Comparison of ENCODE assay signal across 24 cellular contexts in the genomic region with DNA sequence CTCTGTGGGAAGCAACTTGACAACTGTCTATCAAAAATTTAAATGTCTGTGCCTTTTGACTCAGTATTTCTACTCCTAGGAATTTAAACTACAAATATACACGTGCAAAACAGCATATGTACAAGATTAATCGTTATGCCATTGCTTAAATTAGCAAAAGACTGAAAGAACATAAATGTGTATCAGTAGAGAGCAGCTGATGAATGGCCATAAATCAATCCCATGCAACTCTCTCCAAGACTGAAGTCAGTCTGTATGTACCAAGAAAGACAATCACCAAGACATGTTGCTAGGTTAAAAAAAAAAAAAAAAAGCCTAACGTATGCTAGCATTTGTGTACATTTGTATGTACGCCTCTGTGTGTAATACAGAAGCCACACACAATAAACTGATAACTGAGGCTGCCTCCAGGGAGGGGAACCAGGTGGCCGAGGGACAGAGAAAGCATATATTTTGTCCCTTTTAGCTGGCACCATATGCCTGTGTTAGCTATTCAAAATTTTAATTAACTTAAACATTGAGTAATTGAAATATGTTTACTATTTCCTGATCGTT.
DNase-seq lines count a peak whose midpoint lies in the region; ATAC-seq, FAIRE-seq and TF ChIP-seq lines count a peak whose summit lies in the region.
"Had no signal": no experiment of that assay in that cellular context is flagged by ENCODE, and none has a peak within 500 bp of the region (broad histone marks: within the 10 kb centered on the region; RNA-seq: fewer than 3 reads in every experiment).

No MANE protein-coding gene starts in this region.

- POLR2A ChIA-PET in activated B cell treated with CpG ODN at 0.5 μM for 24 hours (lab: Charles Lee): interaction anchor here (0.6 to 1.6 kb wide), 8 partner anchors 12 to 132 kb away, joined by 3 to 8 read pairs (median 4); no protein-coding TSS in a partner anchor
- POLR2A ChIA-PET in PC-3 (lab: Charles Lee; ENCODE audit: unreplicated experiment): no interaction called here

- no peak overlapping the region for H3K18ac ChIP-seq in trophoblast cell (ENCODE audit: low read length)

- H3K23ac ChIP-seq in trophoblast cell (ENCODE audit: low read length): no peak overlapping the region

- FAIRE-seq in GM19239 (lab: Jason Lieb, UNC): peak; percentile 49
- FAIRE-seq: TTC549 had no signal

- H3K79me1 ChIP-seq in trophoblast cell (ENCODE audit: low read length): no peaks in the 10 kb centered on the region

- no peak overlapping the region for H2BK5ac ChIP-seq in trophoblast cell (ENCODE audit: low read depth, low read length, poor library complexity)

- H3K4me3 ChIP-seq in trophoblast cell (ENCODE audit: low read depth, low read length): no peak overlapping the region
- no peak overlapping the region for H3K4me3 ChIP-seq in BE2C (ENCODE audit: low read depth, low read length)
- H3K4me3 ChIP-seq in PC-3 (ENCODE audit: low read length): no peak overlapping the region
- H3K4me3 ChIP-seq: esophagus muscularis mucosa, lower lobe of right lung, right atrium auricular region, SJCRH30, upper lobe of right lung had no signal

- H4K91ac ChIP-seq in trophoblast cell (ENCODE audit: low read depth, low read length): no peak overlapping the region

- H3K27ac Mint-ChIP-seq in activated CD8-positive, alpha-beta memory T cell treated with anti-CD3 and anti-CD28 coated beads, Interleukin-2, amount 10 ng/mL, durations not matched to agents 7 days and 5 days: peak overlapping the region; percentile 79
- peak overlapping the region; percentile 61 for H3K27ac Mint-ChIP-seq in activated B cell treated with CpG ODN at 0.5 μM for 24 hours
- H3K27ac Mint-ChIP-seq: activated T-helper 1 cell treated with anti-CD3 and anti-CD28 coated beads, Interleukin-12 subunit alpha, Interleukin-12 subunit beta, Interleukin-2, Interleukin-4 antibody, amounts not matched to agents 30 ng/mL and 10 ng/mL and 1 ng/mL, durations not matched to agents 14 hours and 24 hours and 36 hours; dendritic cell treated with granulocyte-macrophage colony-stimulating factor and Interleukin-4, amounts not matched to agents 40 ng/mL and 50 ng/mL, for 4 days had no signal

- H4K20me1 ChIP-seq in PC-3 (ENCODE audit: low read length): no peaks in the 10 kb centered on the region

- H2BK120ac ChIP-seq in trophoblast cell (ENCODE audit: insufficient read depth, low read length, poor library complexity): no peak overlapping the region

- H3K79me2 ChIP-seq in trophoblast cell (ENCODE audit: control insufficient read depth, insufficient read depth, low read length, poor library complexity) (peaks cover 3% of the 10 kb centered on the region), PC-3 (ENCODE audit: low read length) (no peaks in the 10 kb centered on the region)

- H3K9ac ChIP-seq in trophoblast cell (ENCODE audit: low read length) (no peak overlapping the region), PC-3 (ENCODE audit: low read length) (no peak overlapping the region)

- no TSS peak for BruUV-seq in PC-3 (replicated peaks; lab: Mats Ljungman, UMichigan)

- H3K4me3 Mint-ChIP-seq in activated CD8-positive, alpha-beta memory T cell treated with anti-CD3 and anti-CD28 coated beads, Interleukin-2, amount 10 ng/mL, durations not matched to agents 7 days and 5 days: peak overlapping the region; percentile 20
- no peak overlapping the region for H3K4me3 Mint-ChIP-seq in activated B cell treated with CpG ODN at 0.5 μM for 24 hours
- H3K4me3 Mint-ChIP-seq: dendritic cell treated with granulocyte-macrophage colony-stimulating factor and Interleukin-4, amounts not matched to agents 40 ng/mL and 50 ng/mL, for 4 days; neural crest cell had no signal

- H2AFZ ChIP-seq in trophoblast cell (ENCODE audit: insufficient read depth, low read length, poor library complexity): no peak overlapping the region
- H2AFZ ChIP-seq in PC-3 (ENCODE audit: low read length): no peak overlapping the region

- intact Hi-C loops in activated B cell treated with CpG ODN at 0.5 μM for 24 hours (cut with micrococcal nuclease) (no loop called here), PC-3 (cut with micrococcal nuclease) (no loop called here)

- peaks cover 75% of the 10 kb centered on the region for H3K4me1 Mint-ChIP-seq in activated CD8-positive, alpha-beta memory T cell treated with anti-CD3 and anti-CD28 coated beads, Interleukin-2, amount 10 ng/mL, durations not matched to agents 7 days and 5 days
- peaks cover 81% of the 10 kb centered on the region for H3K4me1 Mint-ChIP-seq in activated B cell treated with CpG ODN at 0.5 μM for 24 hours

- H4K12ac ChIP-seq in trophoblast cell (ENCODE audit: low read depth, low read length): no peak overlapping the region

- H3F3A ChIP-seq in PC-3 (ENCODE audit: low read length, unreplicated experiment): no peaks in the 10 kb centered on the region

- no peak overlapping the region for H3K4me2 ChIP-seq in trophoblast cell (ENCODE audit: low read length)
- no peak overlapping the region for H3K4me2 ChIP-seq in PC-3 (ENCODE audit: low read length)

- no peak overlapping the region for H2AK5ac ChIP-seq in trophoblast cell (ENCODE audit: low read length)

- TF ChIP-seq CTCF in activated B cell treated with CpG ODN at 0.5 μM for 24 hours (IDR thresholded peaks at IDR 0.05) (no peak), BE2C (IDR thresholded peaks at IDR 0.05; ENCODE audit: low read depth, low read length) (no peak), PC-3 (conservative IDR thresholded peaks at IDR 0.05; ENCODE audit: low read depth, low read length) (no peak)

- H3K4me1 ChIP-seq in trophoblast cell (ENCODE audit: control insufficient read depth in 1 of 2, insufficient read depth in 2 of 2, low read length in 2 of 2): peaks cover 6 to 12% of the 10 kb centered on the region in 2 experiments
- no peaks in the 10 kb centered on the region for H3K4me1 ChIP-seq in BE2C
- H3K4me1 ChIP-seq in PC-3 (ENCODE audit: insufficient read depth, low read length): peaks cover 13% of the 10 kb centered on the region; the same call in 1 of the 2 replicates
- H3K4me1 ChIP-seq: foreskin keratinocyte, right atrium auricular region had no signal

- H3K36me3 Mint-ChIP-seq in activated CD8-positive, alpha-beta memory T cell treated with anti-CD3 and anti-CD28 coated beads, Interleukin-2, amount 10 ng/mL, durations not matched to agents 7 days and 5 days: peaks cover 14% of the 10 kb centered on the region
- peaks cover 7% of the 10 kb centered on the region for H3K36me3 Mint-ChIP-seq in activated B cell treated with CpG ODN at 0.5 μM for 24 hours (ENCODE audit: low read depth)

- CTCF ChIA-PET in activated CD8-positive, alpha-beta memory T cell treated with anti-CD3 and anti-CD28 coated beads, Interleukin-2, amount 10 ng/mL, durations not matched to agents 7 days and 5 days (lab: Charles Lee): interaction anchor here (0.6 to 1.0 kb wide), 3 partner anchors 82 to 139 kb away, joined by 3 read pairs; no protein-coding TSS in a partner anchor
- CTCF ChIA-PET in activated B cell treated with CpG ODN at 0.5 μM for 24 hours (lab: Charles Lee): interaction anchor here (0.7 kb wide), 1 partner anchor 17 kb away, joined by 3 read pairs; no protein-coding TSS in a partner anchor
- CTCF ChIA-PET in PC-3 (lab: Charles Lee): no interaction called here

- H3K9me2 ChIP-seq in PC-3 (replicated peaks; ENCODE audit: low read length): no peaks in the 10 kb centered on the region

- H2BK12ac ChIP-seq in trophoblast cell (ENCODE audit: low read length): no peak overlapping the region

- no peak for ATAC-seq in activated CD8-positive, alpha-beta memory T cell treated with anti-CD3 and anti-CD28 coated beads, Interleukin-2, amount 10 ng/mL, durations not matched to agents 7 days and 5 days
- ATAC-seq in activated B cell treated with CpG ODN at 0.5 μM for 24 hours (ENCODE audit: low read depth) (no peak), PC-3 (no peak)
- ATAC-seq: activated CD4-positive, CD25-positive, alpha-beta regulatory T cell treated with anti-CD3 and anti-CD28 coated beads, Interleukin-2, amount 50 U/mL, for 24 hours; foreskin keratinocyte; lower lobe of right lung; upper lobe of right lung had no signal

- no peak for DNase-seq in activated CD8-positive, alpha-beta memory T cell treated with anti-CD3 and anti-CD28 coated beads, Interleukin-2, amount 10 ng/mL, durations not matched to agents 7 days and 5 days
- DNase-seq in activated CD8-positive, alpha-beta memory T cell treated with anti-CD3 and anti-CD28 coated beads, Interleukin-2, amount 50 U/mL, for 48 hours: no peak
- no peak for DNase-seq in GM19239 (ENCODE audit: insufficient read length, low spot score)
- no peak for DNase-seq in activated B cell treated with CpG ODN at 0.5 μM for 24 hours
- DNase-seq in trophoblast cell: no peak
- DNase-seq in BE2C: no peak
- DNase-seq in PC-3: no peak
- no peak for DNase-seq in DMS79 (lab: John Stamatoyannopoulos, UW)
- DNase-seq: caudate nucleus, foreskin keratinocyte, kidney glomerular epithelial cell, lower lobe of right lung, NCI-H187 treated with DMSO at 0.1 percent for 48 hours, NCI-H526, SJCRH30, upper lobe of right lung had no signal

- H3K4ac ChIP-seq in trophoblast cell (ENCODE audit: low read depth, low read length): peak overlapping the region; percentile 69

- no peaks in the 10 kb centered on the region for H3K9me3 Mint-ChIP-seq in activated CD8-positive, alpha-beta memory T cell treated with anti-CD3 and anti-CD28 coated beads, Interleukin-2, amount 10 ng/mL, durations not matched to agents 7 days and 5 days (ENCODE audit: low read depth)
- H3K9me3 Mint-ChIP-seq in activated B cell treated with CpG ODN at 0.5 μM for 24 hours: no peaks in the 10 kb centered on the region
- H3K9me3 Mint-ChIP-seq: activated T-helper 1 cell treated with anti-CD3 and anti-CD28 coated beads, Interleukin-12 subunit alpha, Interleukin-12 subunit beta, Interleukin-2, Interleukin-4 antibody, amounts not matched to agents 30 ng/mL and 10 ng/mL and 1 ng/mL, durations not matched to agents 14 hours and 24 hours and 36 hours had no signal

- no peaks in the 10 kb centered on the region for H3K27me3 Mint-ChIP-seq in activated CD8-positive, alpha-beta memory T cell treated with anti-CD3 and anti-CD28 coated beads, Interleukin-2, amount 10 ng/mL, durations not matched to agents 7 days and 5 days
- H3K27me3 Mint-ChIP-seq in activated B cell treated with CpG ODN at 0.5 μM for 24 hours: no peaks in the 10 kb centered on the region
- H3K27me3 Mint-ChIP-seq: B cell; dendritic cell treated with granulocyte-macrophage colony-stimulating factor and Interleukin-4, amounts not matched to agents 40 ng/mL and 50 ng/mL, for 4 days had no signal

- H3K9me3 ChIP-seq in trophoblast cell (ENCODE audit: insufficient read depth, low read depth, low read length): no peaks in the 10 kb centered on the region
- H3K9me3 ChIP-seq in BE2C: no peaks in the 10 kb centered on the region
- no peaks in the 10 kb centered on the region for H3K9me3 ChIP-seq in PC-3 (ENCODE audit: low read length)
- H3K9me3 ChIP-seq: esophagus muscularis mucosa, lower lobe of right lung, right atrium auricular region, SJCRH30, upper lobe of right lung had no signal

- H3K14ac ChIP-seq in trophoblast cell (ENCODE audit: low read length): no peak overlapping the region

- H4K8ac ChIP-seq in trophoblast cell (ENCODE audit: low read depth, low read length): no peak overlapping the region

- H3K27ac ChIP-seq in trophoblast cell (ENCODE audit: low read depth, low read length) (peak overlapping the region; percentile 34), PC-3 (ENCODE audit: low read length) (no peak overlapping the region)
- H3K27ac ChIP-seq: esophagus muscularis mucosa, foreskin keratinocyte, lower lobe of right lung, right atrium auricular region, SJCRH30, upper lobe of right lung had no signal

- H3K36me3 ChIP-seq in trophoblast cell (ENCODE audit: control insufficient read depth in 1 of 2, insufficient read depth in 2 of 2, low read length in 2 of 2) (peaks cover 0 to 4% of the 10 kb centered on the region in 2 experiments), BE2C (no peaks in the 10 kb centered on the region), PC-3 (ENCODE audit: low read depth, low read length) (no peaks in the 10 kb centered on the region)
- H3K36me3 ChIP-seq: esophagus muscularis mucosa, lower lobe of right lung, right atrium auricular region, upper lobe of right lung had no signal

- H3K27me3 ChIP-seq in trophoblast cell (ENCODE audit: insufficient read depth, low read length) (no peaks in the 10 kb centered on the region), BE2C (no peaks in the 10 kb centered on the region), PC-3 (ENCODE audit: low read length) (no peaks in the 10 kb centered on the region)
- H3K27me3 ChIP-seq: foreskin keratinocyte, right atrium auricular region, SJCRH30, upper lobe of right lung had no signal

- no CpG with 5 or more reads among the region's 6 CpGs for WGBS in trophoblast cell (ENCODE audit: extremely low coverage, insufficient coverage, insufficient read length)
